In the genomic region with DNA sequence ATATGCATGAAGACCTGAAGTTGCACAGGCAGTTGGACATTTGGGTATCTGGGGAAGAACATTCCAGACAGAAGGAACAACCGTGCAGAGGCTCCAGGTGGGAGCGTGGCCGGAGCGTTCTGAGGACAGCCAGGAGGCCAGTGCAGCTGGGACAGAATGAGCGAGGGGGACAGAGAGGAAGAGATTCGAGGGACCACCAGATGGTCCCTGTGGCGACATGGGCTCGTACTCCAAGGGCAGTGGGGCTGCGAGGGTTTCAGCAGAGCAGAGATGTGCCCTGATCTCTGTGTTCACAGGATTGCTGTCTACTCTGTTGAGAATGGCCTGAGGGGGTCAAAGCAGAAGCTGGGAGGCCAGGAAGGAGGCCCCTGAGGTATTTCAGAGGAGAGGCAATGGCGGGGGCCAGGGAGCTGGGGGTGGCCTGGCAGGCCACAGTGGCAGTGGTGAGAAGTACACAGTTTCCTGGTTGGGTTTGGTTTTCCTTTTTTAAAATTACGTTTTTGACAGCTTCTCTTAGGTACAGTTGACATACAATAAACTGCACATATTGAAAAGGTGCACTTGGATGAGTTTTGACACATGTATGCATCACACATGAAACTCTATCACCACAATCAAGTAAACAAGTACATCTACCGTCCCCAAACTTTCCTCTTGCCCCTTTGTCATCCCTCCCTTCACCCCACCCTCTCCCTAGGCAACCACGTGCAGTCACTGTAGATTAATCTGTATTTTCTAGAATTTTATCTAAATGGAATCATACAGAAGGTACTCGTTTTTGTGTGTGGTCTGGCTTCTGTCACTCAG, we compare ENCODE assay signal across 26 cellular contexts. TPM values are rescaled to one million over a fixed set of nuclear protein-coding genes. Genes with fewer than 3 reads are reported as not detected.
A peak's percentile ranks its signal among the peaks of the same experiment; 100 is the strongest.
DNase-seq lines count a peak whose midpoint lies in the region; ATAC-seq lines count a peak whose summit lies in the region.
"Had no signal": no experiment of that assay in that cellular context is flagged by ENCODE, and none has a peak within 500 bp of the region (broad histone marks: within the 10 kb centered on the region; RNA-seq: fewer than 3 reads in every experiment).

No MANE protein-coding gene starts in this region.

- H3K36me3 Mint-ChIP-seq in activated CD8-positive, alpha-beta memory T cell treated with anti-CD3 and anti-CD28 coated beads, Interleukin-2, amount 10 ng/mL, durations not matched to agents 7 days and 5 days = no peaks in the 10 kb centered on the region
- H3K36me3 Mint-ChIP-seq in immature natural killer cell = no peaks in the 10 kb centered on the region
- H3K36me3 Mint-ChIP-seq in stimulated activated effector memory CD8-positive, alpha-beta T cell treated with anti-CD3 and anti-CD28 coated beads, Interleukin-12 subunit alpha, Interleukin-12 subunit beta, amount 100 ng/mL, for 72 hours = peaks cover 9% of the 10 kb centered on the region
- H3K36me3 Mint-ChIP-seq: activated naive CD4-positive, alpha-beta T cell treated with anti-CD3 and anti-CD28 coated beads, Interleukin-2, amount 50 U/mL, for 24 hours; mesothelial cell of epicardium; type B pancreatic cell had no signal

- H3K9ac ChIP-seq in NT2/D1 (ENCODE audit: insufficient read length, low read depth) = peak overlapping the region; percentile 5

- no peak overlapping the region for H3K4me3 Mint-ChIP-seq in activated CD8-positive, alpha-beta memory T cell treated with anti-CD3 and anti-CD28 coated beads, Interleukin-2, amount 10 ng/mL, durations not matched to agents 7 days and 5 days
- H3K4me3 Mint-ChIP-seq in immature natural killer cell = peak overlapping the region; percentile 68 to 80 (median 77)
- H3K4me3 Mint-ChIP-seq in stimulated activated effector memory CD8-positive, alpha-beta T cell treated with anti-CD3 and anti-CD28 coated beads, Interleukin-12 subunit alpha, Interleukin-12 subunit beta, amount 100 ng/mL, for 72 hours = peak overlapping the region; percentile 39
- H3K4me3 Mint-ChIP-seq: activated naive CD4-positive, alpha-beta T cell treated with anti-CD3 and anti-CD28 coated beads, Interleukin-2, amount 50 U/mL, for 24 hours; activated T-helper 1 cell treated with anti-CD3 and anti-CD28 coated beads, Interleukin-12 subunit alpha, Interleukin-12 subunit beta, Interleukin-2, Interleukin-4 antibody, amounts not matched to agents 30 ng/mL and 10 ng/mL and 1 ng/mL, durations not matched to agents 14 hours and 24 hours and 36 hours; endodermal cell; mesothelial cell of epicardium; T-helper 1 cell treated with Interleukin-12 subunit alpha and Interleukin-12 subunit beta and Interleukin-4 antibody, amounts not matched to agents 30 μg/mL and 1 μg/mL, for 36 hours; type B pancreatic cell had no signal

- CTCF ChIA-PET in activated CD8-positive, alpha-beta memory T cell treated with anti-CD3 and anti-CD28 coated beads, Interleukin-2, amount 10 ng/mL, durations not matched to agents 7 days and 5 days (lab: Charles Lee) = no interaction called here

- no peak for DNase-seq in activated CD8-positive, alpha-beta memory T cell treated with anti-CD3 and anti-CD28 coated beads, Interleukin-2, amount 10 ng/mL, durations not matched to agents 7 days and 5 days
- no peak for DNase-seq in activated CD8-positive, alpha-beta memory T cell treated with anti-CD3 and anti-CD28 coated beads, Interleukin-2, amount 50 U/mL, for 4 hours
- DNase-seq in NT2/D1 (ENCODE audit: low read depth, low spot score) = no peak
- peak; percentile 45 to 57 (median 57) for DNase-seq in immature natural killer cell
- no peak for DNase-seq in stimulated activated effector memory CD8-positive, alpha-beta T cell treated with anti-CD3 and anti-CD28 coated beads, Interleukin-12 subunit alpha, Interleukin-12 subunit beta, amount 100 ng/mL, for 72 hours (ENCODE audit: low spot score in 2 of 2)
- no peak for DNase-seq in DMS 273 treated with DMSO at 0.1 percent for 48 hours (lab: John Stamatoyannopoulos, UW)
- no peak for DNase-seq in NCI-H2196 (lab: John Stamatoyannopoulos, UW; ENCODE audit: unreplicated experiment)
- DNase-seq: AML-193, endodermal cell, esophagus squamous epithelium, Kasumi-1, NCI-H1694, NCI-H526, sigmoid colon, stomach had no signal

- H3K4me1 Mint-ChIP-seq in activated CD8-positive, alpha-beta memory T cell treated with anti-CD3 and anti-CD28 coated beads, Interleukin-2, amount 10 ng/mL, durations not matched to agents 7 days and 5 days = peaks cover 16% of the 10 kb centered on the region
- peaks cover 41 to 46% of the 10 kb centered on the region in 2 donors for H3K4me1 Mint-ChIP-seq in immature natural killer cell
- peaks cover 24% of the 10 kb centered on the region for H3K4me1 Mint-ChIP-seq in stimulated activated effector memory CD8-positive, alpha-beta T cell treated with anti-CD3 and anti-CD28 coated beads, Interleukin-12 subunit alpha, Interleukin-12 subunit beta, amount 100 ng/mL, for 72 hours
- H3K4me1 Mint-ChIP-seq: activated naive CD4-positive, alpha-beta T cell treated with anti-CD3 and anti-CD28 coated beads, Interleukin-2, amount 50 U/mL, for 24 hours; endodermal cell had no signal

- no peaks in the 10 kb centered on the region for H3K27me3 Mint-ChIP-seq in activated CD8-positive, alpha-beta memory T cell treated with anti-CD3 and anti-CD28 coated beads, Interleukin-2, amount 10 ng/mL, durations not matched to agents 7 days and 5 days
- peaks cover 0 to 3% (median 2%) of the 10 kb centered on the region in 3 donors for H3K27me3 Mint-ChIP-seq in immature natural killer cell (ENCODE audit: low read depth in 3 of 3)
- H3K27me3 Mint-ChIP-seq: activated naive CD4-positive, alpha-beta T cell treated with anti-CD3 and anti-CD28 coated beads, Interleukin-2, amount 50 U/mL, for 24 hours had no signal

- no peak overlapping the region for H3K4me3 ChIP-seq in NT2/D1 (ENCODE audit: insufficient read length, low read depth)
- H3K4me3 ChIP-seq: esophagus squamous epithelium, HAP-1, hepatocyte, prostate gland, sigmoid colon, stomach had no signal

- H3K27ac Mint-ChIP-seq in activated CD8-positive, alpha-beta memory T cell treated with anti-CD3 and anti-CD28 coated beads, Interleukin-2, amount 10 ng/mL, durations not matched to agents 7 days and 5 days = no peak overlapping the region
- peak overlapping the region; percentile 69 to 94 (median 86) for H3K27ac Mint-ChIP-seq in immature natural killer cell
- peak overlapping the region; percentile 93 for H3K27ac Mint-ChIP-seq in stimulated activated effector memory CD8-positive, alpha-beta T cell treated with anti-CD3 and anti-CD28 coated beads, Interleukin-12 subunit alpha, Interleukin-12 subunit beta, amount 100 ng/mL, for 72 hours
- H3K27ac Mint-ChIP-seq: activated naive CD4-positive, alpha-beta T cell treated with anti-CD3 and anti-CD28 coated beads, Interleukin-2, amount 50 U/mL, for 24 hours; activated T-helper 1 cell treated with anti-CD3 and anti-CD28 coated beads, Interleukin-12 subunit alpha, Interleukin-12 subunit beta, Interleukin-2, Interleukin-4 antibody, amounts not matched to agents 30 ng/mL and 10 ng/mL and 1 ng/mL, durations not matched to agents 14 hours and 24 hours and 36 hours; endodermal cell; mesothelial cell of epicardium; T-helper 1 cell treated with Interleukin-12 subunit alpha and Interleukin-12 subunit beta and Interleukin-4 antibody, amounts not matched to agents 30 μg/mL and 1 μg/mL, for 36 hours; type B pancreatic cell had no signal

- H3K27me3 ChIP-seq in NT2/D1 (ENCODE audit: insufficient read depth, insufficient read length) = no peaks in the 10 kb centered on the region
- H3K27me3 ChIP-seq: esophagus squamous epithelium, hepatocyte, sigmoid colon, stomach had no signal

- no peaks in the 10 kb centered on the region for H3K9me3 ChIP-seq in NT2/D1 (ENCODE audit: insufficient read depth, low read length)
- H3K9me3 ChIP-seq: esophagus squamous epithelium, HAP-1, prostate gland, sigmoid colon, stomach had no signal

- H3K9me3 Mint-ChIP-seq in activated CD8-positive, alpha-beta memory T cell treated with anti-CD3 and anti-CD28 coated beads, Interleukin-2, amount 10 ng/mL, durations not matched to agents 7 days and 5 days (ENCODE audit: low read depth) = no peaks in the 10 kb centered on the region
- H3K9me3 Mint-ChIP-seq in immature natural killer cell = no peaks in the 10 kb centered on the region
- no peaks in the 10 kb centered on the region for H3K9me3 Mint-ChIP-seq in stimulated activated effector memory CD8-positive, alpha-beta T cell treated with anti-CD3 and anti-CD28 coated beads, Interleukin-12 subunit alpha, Interleukin-12 subunit beta, amount 100 ng/mL, for 72 hours
- H3K9me3 Mint-ChIP-seq: activated naive CD4-positive, alpha-beta T cell treated with anti-CD3 and anti-CD28 coated beads, Interleukin-2, amount 50 U/mL, for 24 hours; activated T-helper 1 cell treated with anti-CD3 and anti-CD28 coated beads, Interleukin-12 subunit alpha, Interleukin-12 subunit beta, Interleukin-2, Interleukin-4 antibody, amounts not matched to agents 30 ng/mL and 10 ng/mL and 1 ng/mL, durations not matched to agents 14 hours and 24 hours and 36 hours; mesothelial cell of epicardium; T-helper 1 cell treated with Interleukin-12 subunit alpha and Interleukin-12 subunit beta and Interleukin-4 antibody, amounts not matched to agents 30 μg/mL and 1 μg/mL, for 36 hours; type B pancreatic cell had no signal

- H3K4me1 ChIP-seq in NT2/D1 (ENCODE audit: insufficient read depth, insufficient read length) = peaks cover 5% of the 10 kb centered on the region
- H3K4me1 ChIP-seq: esophagus squamous epithelium, HAP-1, prostate gland, sigmoid colon, stomach had no signal

- peak; percentile 66 for ATAC-seq in activated CD8-positive, alpha-beta memory T cell treated with anti-CD3 and anti-CD28 coated beads, Interleukin-2, amount 10 ng/mL, durations not matched to agents 7 days and 5 days
- ATAC-seq in stimulated activated effector memory CD8-positive, alpha-beta T cell treated with anti-CD3 and anti-CD28 coated beads, Interleukin-12 subunit alpha, Interleukin-12 subunit beta, amount 100 ng/mL, for 72 hours = peak; percentile 72
- ATAC-seq in GM19035 (IDR thresholded peaks at IDR 0.05; ENCODE audit: unreplicated experiment) = no peak
- ATAC-seq: left lobe of liver had no signal

- no peaks in the 10 kb centered on the region for H3K36me3 ChIP-seq in NT2/D1 (ENCODE audit: insufficient read depth, insufficient read length, low read length)
- H3K36me3 ChIP-seq: esophagus squamous epithelium, HAP-1, prostate gland, sigmoid colon, stomach had no signal

RNA-seq across cellular contexts. Expression of a gene that starts 24.8 kb away (rescaled TPM):
- total RNA-seq in activated CD8-positive, alpha-beta memory T cell treated with anti-CD3 and anti-CD28 coated beads, Interleukin-2, amount 10 ng/mL, durations not matched to agents 7 days and 5 days = not detected
- not detected for polyA plus RNA-seq in immature natural killer cell
- total RNA-seq: A172; activated T-helper 1 cell treated with anti-CD3 and anti-CD28 coated beads, Interleukin-12 subunit alpha, Interleukin-12 subunit beta, Interleukin-2, Interleukin-4 antibody, amounts not matched to agents 30 ng/mL and 10 ng/mL and 1 ng/mL, durations not matched to agents 14 hours and 24 hours and 36 hours; hepatocyte had no signal
- polyA plus RNA-seq: hepatocyte had no signal

RNA-seq across cellular contexts. Expression of a gene that starts 48.0 kb away (rescaled TPM):
- total RNA-seq in activated CD8-positive, alpha-beta memory T cell treated with anti-CD3 and anti-CD28 coated beads, Interleukin-2, amount 10 ng/mL, durations not matched to agents 7 days and 5 days = 10 to 100 TPM; 12.5 to 15.9 TPM
- 10 to 100 TPM in 1 of 3 donors, 1 to 10 TPM in 1, under 1 TPM in 1; 0.12 to 11.1 (median 6.0) TPM for polyA plus RNA-seq in immature natural killer cell

RNA-seq across cellular contexts. Expression of a gene that starts 55.7 kb away (rescaled TPM):
- total RNA-seq in activated CD8-positive, alpha-beta memory T cell treated with anti-CD3 and anti-CD28 coated beads, Interleukin-2, amount 10 ng/mL, durations not matched to agents 7 days and 5 days = 10 to 100 TPM; 77.4 to 81.0 TPM
- 100 to 1,000 TPM; 181 to 275 (median 203) TPM for polyA plus RNA-seq in immature natural killer cell

RNA-seq across cellular contexts. Expression of a gene that starts 55.8 kb away (rescaled TPM):
- under 1 TPM in 1 of 2 experiments, not detected in 1; 0.21 TPM for total RNA-seq in activated CD8-positive, alpha-beta memory T cell treated with anti-CD3 and anti-CD28 coated beads, Interleukin-2, amount 10 ng/mL, durations not matched to agents 7 days and 5 days
- polyA plus RNA-seq in immature natural killer cell = not detected
- total RNA-seq: activated T-helper 1 cell treated with anti-CD3 and anti-CD28 coated beads, Interleukin-12 subunit alpha, Interleukin-12 subunit beta, Interleukin-2, Interleukin-4 antibody, amounts not matched to agents 30 ng/mL and 10 ng/mL and 1 ng/mL, durations not matched to agents 14 hours and 24 hours and 36 hours; stomach had no signal

Comparison
In these comparisons a context has a peak if more than half of its experiments do, and no peak if none do; other contexts are left out.
1. DNase-seq: peak in immature natural killer cell (3 of 3); none in activated CD8-positive, alpha-beta memory T cell treated with anti-CD3 and anti-CD28 coated beads, Interleukin-2, amount 10 ng/mL, durations not matched to agents 7 days and 5 days (single experiment), activated CD8-positive, alpha-beta memory T cell treated with anti-CD3 and anti-CD28 coated beads, Interleukin-2, amount 50 U/mL, for 4 hours (single experiment), NT2/D1 (single experiment), stimulated activated effector memory CD8-positive, alpha-beta T cell treated with anti-CD3 and anti-CD28 coated beads, Interleukin-12 subunit alpha, Interleukin-12 subunit beta, amount 100 ng/mL, for 72 hours (0 of 2), DMS 273 treated with DMSO at 0.1 percent for 48 hours (single experiment) and NCI-H2196 (single experiment).